ENCODE assay signal across 1 cellular context in genomic region chr20:402496-402885, GRCh38.
TF ChIP-seq lines count a peak whose summit lies in the region.

No MANE protein-coding gene starts in this region.

TF ChIP-seq in HepG2, 621 proteins besides CTCF, POLR2A, EP300 and RAD21 (continues in another document):
- TF ChIP-seq ZNF569 (CRISPR knock-in tag; IDR thresholded peaks at IDR 0.05; ENCODE audit: borderline replicate concordance), result no peak
- TF ChIP-seq SOX6 (IDR thresholded peaks at IDR 0.05), result no peak
- no peak for TF ChIP-seq SOX6 (CRISPR knock-in tag; IDR thresholded peaks at IDR 0.05)
- TF ChIP-seq KLF16 (CRISPR knock-in tag; IDR thresholded peaks at IDR 0.05), result no peak
- 0 out of 2 replicates have a peak, but pooled peaks have one; percentile 49 for TF ChIP-seq SRY (CRISPR knock-in tag; IDR thresholded peaks at IDR 0.05)
- 0 out of 2 replicates have a peak, but pooled peaks have one; percentile 45 for TF ChIP-seq ZNF891 (CRISPR knock-in tag; IDR thresholded peaks at IDR 0.05)
- no peak for TF ChIP-seq ATF1 (CRISPR knock-in tag; IDR thresholded peaks at IDR 0.05)
- peak; percentile 78; the same call in 1 of the 2 replicates for TF ChIP-seq KDM5B (CRISPR knock-in tag; IDR thresholded peaks at IDR 0.05; ENCODE audit: borderline replicate concordance)
- no peak for TF ChIP-seq ZNF709 (CRISPR knock-in tag; IDR thresholded peaks at IDR 0.05)
- TF ChIP-seq KIAA2018 (CRISPR knock-in tag; IDR thresholded peaks at IDR 0.05; ENCODE audit: borderline replicate concordance), result no peak
- TF ChIP-seq ZBTB8A (CRISPR knock-in tag; IDR thresholded peaks at IDR 0.05; ENCODE audit: borderline replicate concordance, low read depth), result no peak
- TF ChIP-seq ATF6 (CRISPR knock-in tag; conservative IDR thresholded peaks at IDR 0.05), result no peak
- no peak for TF ChIP-seq ZBTB40 (IDR thresholded peaks at IDR 0.05)
- TF ChIP-seq ZBTB40 (CRISPR knock-in tag; IDR thresholded peaks at IDR 0.05), result peak; percentile 65; the same call in 1 of the 2 replicates
- no peak for TF ChIP-seq ZHX2 (IDR thresholded peaks at IDR 0.05; ENCODE audit: low read depth)
- no peak for TF ChIP-seq ZHX2 (CRISPR knock-in tag; IDR thresholded peaks at IDR 0.05; ENCODE audit: borderline replicate concordance)
- no peak for TF ChIP-seq ZNF552 (CRISPR knock-in tag; IDR thresholded peaks at IDR 0.05; ENCODE audit: borderline replicate concordance)
- 0 out of 2 replicates have a peak, but pooled peaks have one; percentile 20 for TF ChIP-seq ZNF224 (CRISPR knock-in tag; IDR thresholded peaks at IDR 0.05)
- no peak for TF ChIP-seq CREB3 (CRISPR knock-in tag; IDR thresholded peaks at IDR 0.05)
- no peak for TF ChIP-seq ZNF619 (CRISPR knock-in tag; IDR thresholded peaks at IDR 0.05)
- no peak for TF ChIP-seq KDM1A (CRISPR knock-in tag; IDR thresholded peaks at IDR 0.05)
- TF ChIP-seq HOXD1 (CRISPR knock-in tag; IDR thresholded peaks at IDR 0.05), result no peak
- 0 out of 2 replicates have a peak, but pooled peaks have one; percentile 44 for TF ChIP-seq THRA (CRISPR knock-in tag; IDR thresholded peaks at IDR 0.05; ENCODE audit: borderline replicate concordance)
- no peak for TF ChIP-seq ZNF576 (CRISPR knock-in tag; IDR thresholded peaks at IDR 0.05)
